In genomic region chr14:32202468-32202865, GRCh38 we compare ENCODE assay signal across 8 cellular contexts. TPM values are rescaled to one million over a fixed set of nuclear protein-coding genes. Genes with fewer than 3 reads are reported as not detected.
A peak's percentile ranks its signal among the peaks of the same experiment; 100 is the strongest.
DNase-seq lines count a peak whose midpoint lies in the region; ATAC-seq and TF ChIP-seq lines count a peak whose summit lies in the region.

No MANE protein-coding gene starts in this region.

- H3K27ac Mint-ChIP-seq in type B pancreatic cell: peak overlapping the region; percentile 99

- H3K36me3 Mint-ChIP-seq in type B pancreatic cell: no peaks in the 10 kb centered on the region

- peaks cover 8% of the 10 kb centered on the region for H3K27me3 Mint-ChIP-seq in type B pancreatic cell

- DNase-seq in ELF-1 (ENCODE audit: low read depth, low spot score) (peak; percentile 22), NCI-H345 (lab: John Stamatoyannopoulos, UW) (peak; percentile 52), body of pancreas (no peak), right lobe of liver (no peak), type B pancreatic cell (ENCODE audit: extremely low spot score, unreplicated experiment) (no peak)

- ATAC-seq in body of pancreas: no peak
- no peak for ATAC-seq in right lobe of liver
- no peak for ATAC-seq in GM19397 (IDR thresholded peaks at IDR 0.05; ENCODE audit: unreplicated experiment)
- no peak for ATAC-seq in GM18867 (IDR thresholded peaks at IDR 0.05; ENCODE audit: unreplicated experiment)
- no peak for ATAC-seq in GM19023 (IDR thresholded peaks at IDR 0.05; ENCODE audit: unreplicated experiment)

- 3 to 6% methylated on average over 6 of the region's 6 CpGs for WGBS in body of pancreas, 2 donors
- WGBS in right lobe of liver (ENCODE audit: insufficient coverage, low coverage, low lambda C conversion rate, missing lambda C conversion rate): 3% methylated on average over 6 of the region's 6 CpGs

- no peaks in the 10 kb centered on the region for H3K27me3 ChIP-seq in body of pancreas
- no peaks in the 10 kb centered on the region for H3K27me3 ChIP-seq in right lobe of liver

- no peak for TF ChIP-seq POLR2A in body of pancreas (IDR thresholded peaks at IDR 0.05)
- TF ChIP-seq POLR2A in right lobe of liver (IDR thresholded peaks at IDR 0.05): no peak

- TF ChIP-seq CTCF in body of pancreas (IDR thresholded peaks at IDR 0.05) (no peak), right lobe of liver (IDR thresholded peaks at IDR 0.05) (no peak), type B pancreatic cell (conservative IDR thresholded peaks at IDR 0.05) (no peak)

- intact Hi-C loops in body of pancreas (cut with DNase I): no loop called here
- intact Hi-C loops in right lobe of liver (cut with DNase I): no loop called here

- H3K27ac ChIP-seq in body of pancreas (peak overlapping the region; percentile 29 to 96 (median 87)), right lobe of liver (peak overlapping the region; percentile 86 to 96 (median 91))

- no peaks in the 10 kb centered on the region for H3K9me3 Mint-ChIP-seq in type B pancreatic cell

- H3K36me3 ChIP-seq in body of pancreas (replicated peaks in 1 of 2; ENCODE audit: insufficient read depth in 1 of 2, low read depth in 2 of 2): no peaks in the 10 kb centered on the region
- no peaks in the 10 kb centered on the region for H3K36me3 ChIP-seq in right lobe of liver

- peaks cover 10% of the 10 kb centered on the region for H3K4me1 ChIP-seq in body of pancreas
- peaks cover 0 to 10% (median 2%) of the 10 kb centered on the region in 4 donors for H3K4me1 ChIP-seq in right lobe of liver

- H3K9me3 ChIP-seq in body of pancreas: no peaks in the 10 kb centered on the region
- no peaks in the 10 kb centered on the region for H3K9me3 ChIP-seq in right lobe of liver

- peak overlapping the region; percentile 94 for H3K4me3 Mint-ChIP-seq in type B pancreatic cell

- peaks cover 3% of the 10 kb centered on the region for H3K4me1 Mint-ChIP-seq in type B pancreatic cell (ENCODE audit: unreplicated experiment)

- no peak overlapping the region for H3K4me3 ChIP-seq in body of pancreas
- H3K4me3 ChIP-seq in right lobe of liver: peak overlapping the region; percentile 68 to 84 (median 72)

RNA-seq across cellular contexts. Expression of gene RNU6-8, which starts 0.6 kb away (rescaled TPM):
- total RNA-seq in body of pancreas (not detected), right lobe of liver (not detected), type B pancreatic cell (ENCODE audit: low replicate concordance) (not detected in 2 replicates)

RNA-seq across cellular contexts. Expression of gene RNU6-7, which starts 0.6 kb away (rescaled TPM):
- total RNA-seq in body of pancreas (not detected), right lobe of liver (not detected), type B pancreatic cell (ENCODE audit: low replicate concordance) (not detected in 2 replicates)

Comparison
In these comparisons a context has a peak if more than half of its experiments do, and no peak if none do; other contexts are left out.
1. DNase-seq: peak in ELF-1 (single experiment) and NCI-H345 (single experiment); none in body of pancreas (0 of 4), right lobe of liver (0 of 3) and type B pancreatic cell (single experiment).
2. H3K4me3 ChIP-seq: peak in right lobe of liver (3 of 3); none in body of pancreas (0 of 2).